3 cellular contexts compared by ENCODE assay signal in genomic region chr9:129739432-129739831, GRCh38.
TF ChIP-seq lines count a peak whose summit lies in the region.

No MANE protein-coding gene starts in this region.

TF ChIP-seq in IMR-90, 13 proteins besides CTCF, POLR2A, EP300 and RAD21:
- TF ChIP-seq SMC3 (IDR thresholded peaks at IDR 0.05; ENCODE audit: low read depth, low read length) (no peak), NFE2L2 (IDR thresholded peaks at IDR 0.05; ENCODE audit: low read depth, low read length) (no peak), CEBPB (IDR thresholded peaks at IDR 0.05; ENCODE audit: low read depth, low read length) (no peak), ELK1 (IDR thresholded peaks at IDR 0.05; ENCODE audit: borderline replicate concordance, low read depth, low read length) (no peak), CHD1 (IDR thresholded peaks at IDR 0.05; ENCODE audit: low read depth, low read length) (no peak), MAZ (IDR thresholded peaks at IDR 0.05; ENCODE audit: borderline replicate concordance, low read depth, low read length) (no peak), MXI1 (IDR thresholded peaks at IDR 0.05; ENCODE audit: borderline replicate concordance, low read depth, low read length) (no peak), RCOR1 (IDR thresholded peaks at IDR 0.05; ENCODE audit: insufficient replicate concordance, low read length) (no peak)

TF ChIP-seq in H1, 55 proteins besides CTCF, POLR2A, EP300 and RAD21:
- TF ChIP-seq HDAC2 (IDR thresholded peaks at IDR 0.05; ENCODE audit: borderline replicate concordance in 1 of 2, low read depth in 2 of 2, low read length in 2 of 2) (no peak), ATF3 (IDR thresholded peaks at IDR 0.05; ENCODE audit: insufficient read depth, low read depth, low read length) (no peak), EZH2 (IDR thresholded peaks at IDR 0.05; ENCODE audit: low read depth, low read length, severe bottlenecking) (no peak), KDM4A (IDR thresholded peaks at IDR 0.05; ENCODE audit: low read depth, low read length, severe bottlenecking) (no peak), ATF2 (IDR thresholded peaks at IDR 0.05; ENCODE audit: low read length) (no peak), EGR1 (IDR thresholded peaks at IDR 0.05; ENCODE audit: borderline replicate concordance, low read depth, low read length) (no peak), CREB1 (IDR thresholded peaks at IDR 0.05) (no peak), SP1 (IDR thresholded peaks at IDR 0.05; ENCODE audit: low read depth, low read length) (no peak), TCF12 (IDR thresholded peaks at IDR 0.05; ENCODE audit: low read depth, low read length) (no peak), RBBP5 (IDR thresholded peaks at IDR 0.05; ENCODE audit: borderline replicate concordance, low read depth, low read length) (no peak), CTBP2 (IDR thresholded peaks at IDR 0.05; ENCODE audit: borderline replicate concordance, insufficient read depth, insufficient read length, low read length) (no peak), MAFK (IDR thresholded peaks at IDR 0.05; ENCODE audit: low read depth, low read length) (no peak), MAX (IDR thresholded peaks at IDR 0.05) (no peak), SUZ12 (IDR thresholded peaks at IDR 0.05; ENCODE audit: low read length) (no peak), BACH1 (IDR thresholded peaks at IDR 0.05; ENCODE audit: low read length) (no peak), BRCA1 (IDR thresholded peaks at IDR 0.05; ENCODE audit: low read depth, low read length) (no peak), SIRT6 (IDR thresholded peaks at IDR 0.05; ENCODE audit: low read length) (no peak), TBP (IDR thresholded peaks at IDR 0.05; ENCODE audit: low read depth, low read length) (no peak), CHD1 (IDR thresholded peaks at IDR 0.05; ENCODE audit: low read depth, low read length) (no peak)

TF ChIP-seq in HepG2, 621 proteins besides CTCF, POLR2A, EP300 and RAD21:
- TF ChIP-seq FOXJ3 (CRISPR knock-in tag; IDR thresholded peaks at IDR 0.05; ENCODE audit: borderline replicate concordance) (no peak), GATAD2A (CRISPR knock-in tag; IDR thresholded peaks at IDR 0.05) (no peak), BCLAF1 (IDR thresholded peaks at IDR 0.05) (no peak), CBX1 (IDR thresholded peaks at IDR 0.05; ENCODE audit: low read depth) (no peak), AFF4 (CRISPR knock-in tag; IDR thresholded peaks at IDR 0.05) (no peak), ZNF598 (CRISPR knock-in tag; IDR thresholded peaks at IDR 0.05; ENCODE audit: borderline replicate concordance) (no peak), HNRNPH1 (optimal IDR thresholded peaks at IDR 0.05; ENCODE audit: low read depth, low read length) (no peak), ZNF317 (CRISPR knock-in tag; IDR thresholded peaks at IDR 0.05) (no peak), ZNF788 (CRISPR knock-in tag; IDR thresholded peaks at IDR 0.05; ENCODE audit: borderline replicate concordance) (no peak), POLR2G (IDR thresholded peaks at IDR 0.05; ENCODE audit: low read depth, low read length) (no peak), SRY (CRISPR knock-in tag; IDR thresholded peaks at IDR 0.05) (no peak), ZNF382 (CRISPR knock-in tag; IDR thresholded peaks at IDR 0.05; ENCODE audit: borderline replicate concordance) (no peak)
